Comparison of ENCODE assay signal across 10 cellular contexts in the genomic region with DNA sequence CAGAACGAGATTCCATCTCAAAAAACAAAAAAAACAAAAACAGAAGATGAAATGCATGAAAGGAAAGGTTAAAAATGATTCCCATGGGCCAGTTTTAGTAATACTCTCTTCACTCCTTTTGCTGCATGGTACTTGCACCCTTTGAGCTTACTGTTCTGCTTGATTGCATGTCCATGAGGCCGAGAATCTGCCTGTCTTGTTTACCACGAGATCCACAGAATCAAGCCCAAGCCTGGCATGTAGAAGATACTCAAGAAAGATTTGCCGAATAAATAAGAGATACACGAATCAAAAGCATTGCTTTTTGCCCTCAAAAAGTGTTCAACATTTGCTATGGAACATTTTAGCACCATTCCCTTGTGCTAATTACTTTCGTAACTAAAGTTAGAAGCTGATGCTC. TPM values are rescaled to one million over a fixed set of nuclear protein-coding genes. Genes with fewer than 3 reads are reported as not detected.
DNase-seq lines count a peak whose midpoint lies in the region; ATAC-seq and TF ChIP-seq lines count a peak whose summit lies in the region.
"Had no signal": no experiment of that assay in that cellular context is flagged by ENCODE, and none has a peak within 500 bp of the region (broad histone marks: within the 10 kb centered on the region; RNA-seq: fewer than 3 reads in every experiment).

No MANE protein-coding gene starts in this region.

- H3K4me3 ChIP-seq in fibroblast of pulmonary artery (replicated peaks; ENCODE audit: low read depth, low read length) = peak overlapping the region; percentile 75
- H3K4me3 ChIP-seq in thyroid gland (replicated peaks in 1 of 3) = peak overlapping the region in 1 of 3 donors; percentile 26

- POLR2A ChIA-PET in WTC11 (lab: Charles Lee) = no interaction called here
- POLR2A ChIA-PET in HEK293T (lab: Yijun Ruan, JAX) = interaction anchor here (1.9 to 2.2 kb wide), 2 partner anchors 8 to 9 kb away, joined by 7 to 8 read pairs; a partner anchor contains a TSS

- no peak for TF ChIP-seq POLR2A in thyroid gland (IDR thresholded peaks at IDR 0.05)

- H3K27me3 ChIP-seq in thyroid gland = no peaks in the 10 kb centered on the region

- no peaks in the 10 kb centered on the region for H3K36me3 Mint-ChIP-seq in WTC11
- H3K36me3 Mint-ChIP-seq in neural crest cell (ENCODE audit: low read depth) = no peaks in the 10 kb centered on the region

- H3K9me3 Mint-ChIP-seq in WTC11 = no peaks in the 10 kb centered on the region
- H3K9me3 Mint-ChIP-seq in neural crest cell = no peaks in the 10 kb centered on the region

- peaks cover 34 to 36% of the 10 kb centered on the region in 2 donors for H3K4me1 ChIP-seq in thyroid gland

- no peaks in the 10 kb centered on the region for H3K9me3 ChIP-seq in thyroid gland

- peak overlapping the region; percentile 83 for H3K4me3 Mint-ChIP-seq in WTC11
- H3K4me3 Mint-ChIP-seq in neural crest cell = peak overlapping the region; percentile 78

- peak overlapping the region; percentile 75 to 84 (median 81) for H3K27ac ChIP-seq in thyroid gland
- H3K27ac ChIP-seq: epithelial cell of prostate had no signal

- DNase-seq in WTC11 (ENCODE audit: low spot score) = no peak
- no peak for DNase-seq in fibroblast of pulmonary artery (ENCODE audit: low read depth)
- no peak for DNase-seq in neural crest cell (ENCODE audit: low read depth, low spot score)
- peak in 1 of 2 donors; percentile 25 for DNase-seq in thyroid gland
- no peak for DNase-seq in HEK293T (ENCODE audit: extremely low spot score)
- no peak for DNase-seq in GM19240 (ENCODE audit: insufficient read length, low spot score)
- DNase-seq in inferior parietal cortex (ENCODE audit: extremely low spot score) = no peak
- DNase-seq: kidney glomerular epithelial cell had no signal

- intact Hi-C loops in thyroid gland (cut with DNase I) = no loop called here

- ATAC-seq in WTC11 (no peak), GM18909 (IDR thresholded peaks at IDR 0.05; ENCODE audit: poor library complexity, unreplicated experiment) (no peak)

- peak overlapping the region; percentile 78 for H3K27ac Mint-ChIP-seq in WTC11
- no peak overlapping the region for H3K27ac Mint-ChIP-seq in neural crest cell (ENCODE audit: unreplicated experiment)

- TF ChIP-seq CTCF in WTC11 (IDR thresholded peaks at IDR 0.05) (no peak), fibroblast of pulmonary artery (IDR thresholded peaks at IDR 0.05; ENCODE audit: low read length, missing control alignments) (no peak), neural crest cell (conservative IDR thresholded peaks at IDR 0.05) (no peak), thyroid gland (IDR thresholded peaks at IDR 0.05) (no peak)

- H3K4me1 Mint-ChIP-seq in WTC11 (peaks cover 23% of the 10 kb centered on the region), neural crest cell (peaks cover 24% of the 10 kb centered on the region)

- H3K27me3 Mint-ChIP-seq in WTC11 (ENCODE audit: low read depth) (no peaks in the 10 kb centered on the region), neural crest cell (ENCODE audit: low read depth) (no peaks in the 10 kb centered on the region)

- CTCF ChIA-PET in WTC11 (lab: Charles Lee) = no interaction called here
- CTCF ChIA-PET in HEK293T (lab: Yijun Ruan, JAX) = interaction anchor here (1.0 kb wide), 1 partner anchor 207 kb away, joined by 3 read pairs; no protein-coding TSS in a partner anchor

- H3K36me3 ChIP-seq in thyroid gland = no peaks in the 10 kb centered on the region

- WGBS in thyroid gland, 2 donors = 37 to 39% methylated on average over 6 of the region's 6 CpGs

TF ChIP-seq in WTC11, 78 proteins besides CTCF, POLR2A, EP300 and RAD21 (continues in another document):
- TF ChIP-seq NR3C1 (CRISPR knock-in tag; conservative IDR thresholded peaks at IDR 0.05; ENCODE audit: low read depth) (no peak), SMAD3 (CRISPR knock-in tag; IDR thresholded peaks at IDR 0.05; ENCODE audit: borderline replicate concordance) (no peak), NFATC4 (CRISPR knock-in tag; IDR thresholded peaks at IDR 0.05) (no peak), TEAD1 (CRISPR knock-in tag; IDR thresholded peaks at IDR 0.05) (no peak)
- TF ChIP-seq, protein P1, sequence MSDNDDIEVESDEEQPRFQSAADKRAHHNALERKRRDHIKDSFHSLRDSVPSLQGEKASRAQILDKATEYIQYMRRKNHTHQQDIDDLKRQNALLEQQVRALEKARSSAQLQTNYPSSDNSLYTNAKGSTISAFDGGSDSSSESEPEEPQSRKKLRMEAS (CRISPR knock-in tag; IDR thresholded peaks at IDR 0.05) = no peak
- TF ChIP-seq, protein P2, sequence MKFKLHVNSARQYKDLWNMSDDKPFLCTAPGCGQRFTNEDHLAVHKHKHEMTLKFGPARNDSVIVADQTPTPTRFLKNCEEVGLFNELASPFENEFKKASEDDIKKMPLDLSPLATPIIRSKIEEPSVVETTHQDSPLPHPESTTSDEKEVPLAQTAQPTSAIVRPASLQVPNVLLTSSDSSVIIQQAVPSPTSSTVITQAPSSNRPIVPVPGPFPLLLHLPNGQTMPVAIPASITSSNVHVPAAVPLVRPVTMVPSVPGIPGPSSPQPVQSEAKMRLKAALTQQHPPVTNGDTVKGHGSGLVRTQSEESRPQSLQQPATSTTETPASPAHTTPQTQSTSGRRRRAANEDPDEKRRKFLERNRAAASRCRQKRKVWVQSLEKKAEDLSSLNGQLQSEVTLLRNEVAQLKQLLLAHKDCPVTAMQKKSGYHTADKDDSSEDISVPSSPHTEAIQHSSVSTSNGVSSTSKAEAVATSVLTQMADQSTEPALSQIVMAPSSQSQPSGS (CRISPR knock-in tag; IDR thresholded peaks at IDR 0.05; ENCODE audit: borderline replicate concordance, low read depth) = no peak

TF ChIP-seq in HEK293T, 16 proteins besides CTCF, POLR2A, EP300 and RAD21:
- TF ChIP-seq FOXM1 (IDR thresholded peaks at IDR 0.05; ENCODE audit: borderline replicate concordance) (no peak), ELF4 (IDR thresholded peaks at IDR 0.05) (no peak), ZNF384 (IDR thresholded peaks at IDR 0.05) (no peak), FOXK2 (IDR thresholded peaks at IDR 0.05) (no peak)

RNA-seq across cellular contexts. Expression of a gene that starts 1.1 kb away (rescaled TPM):
- total RNA-seq in WTC11 (2021) = 3.9 to 6.0 TPM (median 5.5 TPM) in 3 replicates
- total RNA-seq in neural crest cell = 2.7 and 2.9 TPM in 2 replicates
- total RNA-seq in thyroid gland = 100 to 1,000 TPM in 1 of 4 donors, 10 to 100 TPM in 3; 47.0 to 148 (median 52.9) TPM

RNA-seq across cellular contexts. Expression of a gene that starts 9.2 kb away (rescaled TPM):
- total RNA-seq in WTC11 (2021) (51.7 to 58.6 TPM (median 54.4 TPM) in 3 replicates), neural crest cell (51.9 and 53.1 TPM in 2 replicates), thyroid gland (100 to 1,000 TPM in 1 of 4 donors, 10 to 100 TPM in 3; 70.3 to 123 (median 88.6) TPM)
